20 cellular contexts compared by ENCODE assay signal in genomic region chr18:2953935-2954641, GRCh38. TPM values are rescaled to one million over a fixed set of nuclear protein-coding genes. Genes with fewer than 3 reads are reported as not detected.
DNase-seq lines count a peak whose midpoint lies in the region; ATAC-seq and TF ChIP-seq lines count a peak whose summit lies in the region.
"Had no signal": no experiment of that assay in that cellular context is flagged by ENCODE, and none has a peak within 500 bp of the region (broad histone marks: within the 10 kb centered on the region; RNA-seq: fewer than 3 reads in every experiment).

No MANE protein-coding gene starts in this region.

- peaks cover 4% of the 10 kb centered on the region for H3K9me3 Mint-ChIP-seq in activated CD8-positive, alpha-beta T cell treated with anti-CD3 and anti-CD28 coated beads for 36 hours
- H3K9me3 Mint-ChIP-seq in activated CD8-positive, alpha-beta T cell treated with anti-CD3 and anti-CD28 coated beads, Interleukin-2, amount 10 ng/mL, durations not matched to agents 7 days and 5 days (ENCODE audit: insufficient read depth), result no peaks in the 10 kb centered on the region
- no peaks in the 10 kb centered on the region for H3K9me3 Mint-ChIP-seq in neural progenitor cell
- H3K9me3 Mint-ChIP-seq: H9 had no signal

- H3K4me2 ChIP-seq in OCI-LY3 (ENCODE audit: low read length), result no peak overlapping the region
- no peak overlapping the region for H3K4me2 ChIP-seq in hepatocyte
- no peak overlapping the region for H3K4me2 ChIP-seq in neural progenitor cell

- H3K9me3 ChIP-seq in OCI-LY3 (ENCODE audit: insufficient read depth, low read length), result no peaks in the 10 kb centered on the region
- no peaks in the 10 kb centered on the region for H3K9me3 ChIP-seq in hepatocyte (ENCODE audit: low read depth)
- no peaks in the 10 kb centered on the region for H3K9me3 ChIP-seq in neutrophil
- no peaks in the 10 kb centered on the region for H3K9me3 ChIP-seq in neural progenitor cell (ENCODE audit: low read depth)
- H3K9me3 ChIP-seq: BE2C, Peyer's patch had no signal

- H4K20me1 ChIP-seq in OCI-LY3 (ENCODE audit: insufficient read depth, low read length) (no peaks in the 10 kb centered on the region), hepatocyte (ENCODE audit: insufficient read depth, poor library complexity, severe bottlenecking) (no peaks in the 10 kb centered on the region), neural progenitor cell (ENCODE audit: low read depth) (no peaks in the 10 kb centered on the region)

- H3K4me3 ChIP-seq in OCI-LY3 (ENCODE audit: low read length) (no peak overlapping the region), hepatocyte (no peak overlapping the region), neutrophil (ENCODE audit: low read depth in 1 of 2, low read length in 1 of 2) (no peak overlapping the region), neural progenitor cell (no peak overlapping the region)
- H3K4me3 ChIP-seq: lung, Peyer's patch had no signal

- H3K36me3 ChIP-seq in OCI-LY3 (replicated peaks; ENCODE audit: low read depth, low read length) (peaks cover 62% of the 10 kb centered on the region), hepatocyte (replicated peaks; ENCODE audit: insufficient read depth, low read depth) (no peaks in the 10 kb centered on the region), neutrophil (peaks cover 84% of the 10 kb centered on the region), neural progenitor cell (peaks cover 12% of the 10 kb centered on the region)
- H3K36me3 ChIP-seq: BE2C had no signal

- H3K4me1 ChIP-seq in OCI-LY3 (ENCODE audit: low read length) (peaks cover 55% of the 10 kb centered on the region), hepatocyte (ENCODE audit: insufficient read depth) (peaks cover 10% of the 10 kb centered on the region), neutrophil (ENCODE audit: control insufficient read depth in 1 of 2, insufficient read depth in 1 of 2, low read depth in 1 of 2, low read length in 1 of 2) (peaks cover 9 to 10% of the 10 kb centered on the region in 2 experiments), neural progenitor cell (no peaks in the 10 kb centered on the region)
- H3K4me1 ChIP-seq: BE2C had no signal

- WGBS in hepatocyte (ENCODE audit: low lambda C conversion rate, missing lambda C conversion rate), result 93% methylated on average over 6 of the region's 6 CpGs

- POLR2A ChIA-PET in activated CD8-positive, alpha-beta T cell treated with anti-CD3 and anti-CD28 coated beads for 36 hours (lab: Charles Lee), result interaction anchor here (0.6 to 1.7 kb wide), 6 partner anchors 10 to 107 kb away, joined by 3 to 6 read pairs (median 4); no protein-coding TSS in a partner anchor
- POLR2A ChIA-PET in activated CD8-positive, alpha-beta T cell treated with anti-CD3 and anti-CD28 coated beads, Interleukin-2, amount 10 ng/mL, durations not matched to agents 7 days and 5 days (lab: Charles Lee), result interaction anchor here (1.6 kb wide), 1 partner anchor 294 kb away, joined by 6 read pairs; the partner anchor contains the start of gene MYL12A

- intact Hi-C loops in activated CD8-positive, alpha-beta T cell treated with anti-CD3 and anti-CD28 coated beads for 36 hours (cut with micrococcal nuclease), result no loop called here

- peak overlapping the region; percentile 22; the same call in 1 of the 2 replicates for H3K9ac ChIP-seq in OCI-LY3 (ENCODE audit: low read length)
- H3K9ac ChIP-seq in neural progenitor cell, result no peak overlapping the region

- H3F3A ChIP-seq in neural progenitor cell (ENCODE audit: low read depth), result no peaks in the 10 kb centered on the region

- H3K27me3 ChIP-seq in OCI-LY3 (ENCODE audit: low read depth, low read length) (no peaks in the 10 kb centered on the region), hepatocyte (no peaks in the 10 kb centered on the region), neutrophil (no peaks in the 10 kb centered on the region), neural progenitor cell (no peaks in the 10 kb centered on the region)
- H3K27me3 ChIP-seq: BE2C, Peyer's patch had no signal

- H3K4me1 Mint-ChIP-seq in activated CD8-positive, alpha-beta T cell treated with anti-CD3 and anti-CD28 coated beads for 36 hours (ENCODE audit: low read depth), result peaks cover 75% of the 10 kb centered on the region
- H3K4me1 Mint-ChIP-seq in activated CD8-positive, alpha-beta T cell treated with anti-CD3 and anti-CD28 coated beads, Interleukin-2, amount 10 ng/mL, durations not matched to agents 7 days and 5 days (ENCODE audit: low read depth), result peaks cover 68% of the 10 kb centered on the region
- H3K4me1 Mint-ChIP-seq in neural progenitor cell, result peaks cover 3% of the 10 kb centered on the region
- H3K4me1 Mint-ChIP-seq: H9 had no signal

- H3K27ac Mint-ChIP-seq in activated CD8-positive, alpha-beta T cell treated with anti-CD3 and anti-CD28 coated beads for 36 hours, result peak overlapping the region; percentile 75
- no peak overlapping the region for H3K27ac Mint-ChIP-seq in activated CD8-positive, alpha-beta T cell treated with anti-CD3 and anti-CD28 coated beads, Interleukin-2, amount 10 ng/mL, durations not matched to agents 7 days and 5 days
- no peak overlapping the region for H3K27ac Mint-ChIP-seq in neural progenitor cell
- H3K27ac Mint-ChIP-seq: H9 had no signal

- no peak overlapping the region for H3K4me3 Mint-ChIP-seq in activated CD8-positive, alpha-beta T cell treated with anti-CD3 and anti-CD28 coated beads for 36 hours
- H3K4me3 Mint-ChIP-seq in activated CD8-positive, alpha-beta T cell treated with anti-CD3 and anti-CD28 coated beads, Interleukin-2, amount 10 ng/mL, durations not matched to agents 7 days and 5 days, result no peak overlapping the region
- no peak overlapping the region for H3K4me3 Mint-ChIP-seq in neural progenitor cell
- H3K4me3 Mint-ChIP-seq: H9 had no signal

- no peak for ATAC-seq in activated CD8-positive, alpha-beta T cell treated with anti-CD3 and anti-CD28 coated beads for 36 hours
- ATAC-seq in activated CD8-positive, alpha-beta T cell treated with anti-CD3 and anti-CD28 coated beads, Interleukin-2, amount 10 ng/mL, durations not matched to agents 7 days and 5 days, result no peak
- ATAC-seq in HG03520 (IDR thresholded peaks at IDR 0.05; ENCODE audit: unreplicated experiment), result no peak

- H3K9me2 ChIP-seq in hepatocyte (replicated peaks; ENCODE audit: insufficient read depth), result no peaks in the 10 kb centered on the region

- H3K79me2 ChIP-seq in OCI-LY3 (ENCODE audit: low read length) (peaks cover 25% of the 10 kb centered on the region), hepatocyte (peaks cover 21% of the 10 kb centered on the region), neural progenitor cell (ENCODE audit: low read depth) (no peaks in the 10 kb centered on the region)

- CTCF ChIA-PET in activated CD8-positive, alpha-beta T cell treated with anti-CD3 and anti-CD28 coated beads for 36 hours (lab: Charles Lee), result interaction anchor here (1.2 to 1.9 kb wide), 5 partner anchors 15 to 175 kb away, joined by 3 to 8 read pairs (median 4); no protein-coding TSS in a partner anchor
- CTCF ChIA-PET in activated CD8-positive, alpha-beta T cell treated with anti-CD3 and anti-CD28 coated beads, Interleukin-2, amount 10 ng/mL, durations not matched to agents 7 days and 5 days (lab: Charles Lee), result interaction anchor here (1.0 to 1.8 kb wide), 7 partner anchors 13 to 293 kb away, joined by 3 to 10 read pairs (median 5); no protein-coding TSS in a partner anchor

- no peak overlapping the region for H2AFZ ChIP-seq in OCI-LY3 (ENCODE audit: low read depth, low read length)
- no peak overlapping the region for H2AFZ ChIP-seq in hepatocyte
- no peak overlapping the region for H2AFZ ChIP-seq in neural progenitor cell (replicated peaks)

- TF ChIP-seq CTCF in activated CD8-positive, alpha-beta T cell treated with anti-CD3 and anti-CD28 coated beads for 36 hours (IDR thresholded peaks at IDR 0.05), result no peak
- TF ChIP-seq CTCF in OCI-LY3 (IDR thresholded peaks at IDR 0.05; ENCODE audit: low read depth, low read length), result no peak
- TF ChIP-seq CTCF in hepatocyte (IDR thresholded peaks at IDR 0.05; ENCODE audit: poor library complexity), result no peak
- no peak for TF ChIP-seq CTCF in neutrophil (IDR thresholded peaks at IDR 0.05)
- TF ChIP-seq CTCF in neural progenitor cell (IDR thresholded peaks at IDR 0.05), result no peak

- peaks cover 82% of the 10 kb centered on the region for H3K36me3 Mint-ChIP-seq in activated CD8-positive, alpha-beta T cell treated with anti-CD3 and anti-CD28 coated beads for 36 hours (ENCODE audit: low read depth)
- H3K36me3 Mint-ChIP-seq in activated CD8-positive, alpha-beta T cell treated with anti-CD3 and anti-CD28 coated beads, Interleukin-2, amount 10 ng/mL, durations not matched to agents 7 days and 5 days (ENCODE audit: low read depth), result peaks cover 82% of the 10 kb centered on the region
- H3K36me3 Mint-ChIP-seq in neural progenitor cell, result peaks cover 55% of the 10 kb centered on the region

- no peaks in the 10 kb centered on the region for H3K27me3 Mint-ChIP-seq in activated CD8-positive, alpha-beta T cell treated with anti-CD3 and anti-CD28 coated beads for 36 hours
- no peaks in the 10 kb centered on the region for H3K27me3 Mint-ChIP-seq in activated CD8-positive, alpha-beta T cell treated with anti-CD3 and anti-CD28 coated beads, Interleukin-2, amount 10 ng/mL, durations not matched to agents 7 days and 5 days (ENCODE audit: low read depth)
- H3K27me3 Mint-ChIP-seq in neural progenitor cell (ENCODE audit: insufficient read depth, low read depth), result no peaks in the 10 kb centered on the region

- H3K27ac ChIP-seq in OCI-LY3 (ENCODE audit: low read length) (peak overlapping the region; percentile 99), hepatocyte (peak overlapping the region; percentile 4), neutrophil (peak overlapping the region; percentile 6), neural progenitor cell (no peak overlapping the region)
- H3K27ac ChIP-seq: Peyer's patch had no signal

- DNase-seq in activated CD8-positive, alpha-beta T cell treated with anti-CD3 and anti-CD28 coated beads for 36 hours, result no peak
- DNase-seq in activated CD8-positive, alpha-beta T cell treated with anti-CD3 and anti-CD28 coated beads, Interleukin-2, amount 10 ng/mL, durations not matched to agents 7 days and 5 days, result no peak
- no peak for DNase-seq in hepatocyte (ENCODE audit: low spot score)
- no peak for DNase-seq in HT-29 (ENCODE audit: low spot score)
- DNase-seq in neural progenitor cell (ENCODE audit: low spot score), result no peak
- DNase-seq: activated CD4-positive, alpha-beta T cell treated with anti-CD3 and anti-CD28 coated beads for 4 hours; activated gamma-delta T cell treated with Interleukin-2 at 50 U/mL for 16 hours; BE2C; central memory CD4-positive, alpha-beta T cell; dermis blood vessel endothelial cell; H9; NCI-H1694; NCI-H2171; NCI-H510A treated with DMSO at 0.1 percent for 48 hours; Peyer's patch; SIG-M5 had no signal

RNA-seq across cellular contexts. Expression of gene LPIN2, which starts 58.9 kb away (rescaled TPM):
- total RNA-seq in activated CD8-positive, alpha-beta T cell treated with anti-CD3 and anti-CD28 coated beads for 36 hours, result 10 to 100 TPM; 95.5 to 95.7 TPM
- total RNA-seq in activated CD8-positive, alpha-beta T cell treated with anti-CD3 and anti-CD28 coated beads, Interleukin-2, amount 10 ng/mL, durations not matched to agents 7 days and 5 days, result 10 to 100 TPM; 77.5 TPM
- 62.1 and 71.2 TPM in 2 replicates for total RNA-seq in hepatocyte
- 28.2 and 29.1 TPM in 2 replicates for polyA plus RNA-seq in hepatocyte
- 35.5 and 41.8 TPM in 2 replicates for total RNA-seq in HT-29 (2014; rRNA removed; shearing (Covaris generic))
- 32.1 and 35.5 TPM in 2 replicates for total RNA-seq in neural progenitor cell (ENCODE audit: low replicate concordance)
